ENCODE assay signal across 9 cellular contexts in the genomic region with DNA sequence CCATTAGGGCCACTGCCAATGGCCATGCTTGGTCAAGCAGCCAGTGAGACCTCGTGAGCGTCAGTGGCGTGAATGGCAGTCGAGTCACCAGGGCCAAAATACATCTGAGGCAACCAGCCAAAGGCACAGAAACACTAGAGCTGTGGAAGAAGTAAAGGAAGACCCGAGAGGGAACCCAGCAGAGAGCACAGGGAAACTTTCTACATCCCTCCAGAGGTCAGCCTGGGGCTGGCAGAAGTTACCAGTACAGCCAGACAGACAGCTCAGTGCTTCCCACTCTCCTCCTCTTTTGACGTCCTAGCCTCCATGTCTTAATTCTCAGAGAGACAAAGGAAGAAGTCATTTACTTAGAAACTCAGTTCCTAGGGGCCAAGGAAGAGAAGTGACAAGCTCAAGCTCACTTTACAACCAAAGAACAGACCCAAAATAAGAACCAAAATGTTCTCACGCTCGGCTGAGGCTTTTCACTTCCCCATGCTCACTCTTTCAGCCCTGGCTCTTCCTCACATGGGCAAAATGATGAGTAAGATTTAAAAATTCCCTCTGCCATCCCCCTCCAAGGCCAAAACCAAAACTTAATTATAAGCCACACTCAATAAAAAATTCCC. TPM values are rescaled to one million over a fixed set of nuclear protein-coding genes. Genes with fewer than 3 reads are reported as not detected.
DNase-seq lines count a peak whose midpoint lies in the region; ATAC-seq and TF ChIP-seq lines count a peak whose summit lies in the region.
"Had no signal": no experiment of that assay in that cellular context is flagged by ENCODE, and none has a peak within 500 bp of the region (broad histone marks: within the 10 kb centered on the region; RNA-seq: fewer than 3 reads in every experiment).

No MANE protein-coding gene starts in this region.

- H3K4me1 ChIP-seq in psoas muscle: peaks cover 90% of the 10 kb centered on the region

- peak overlapping the region; percentile 1 to 94 (median 67) for H3K27ac Mint-ChIP-seq in brain

- H3K4me3 Mint-ChIP-seq in brain: peak overlapping the region in 2 of 5 experiments; percentile 37 to 39

- no peak for TF ChIP-seq CTCF in brain (conservative IDR thresholded peaks at IDR 0.05)
- no peak for TF ChIP-seq CTCF in psoas muscle (IDR thresholded peaks at IDR 0.05)

- no peaks in the 10 kb centered on the region for H3K36me3 ChIP-seq in psoas muscle (ENCODE audit: insufficient read depth in 1 of 2, low read depth in 1 of 2)

- H3K27me3 Mint-ChIP-seq in brain: no peaks in the 10 kb centered on the region

- intact Hi-C loops in psoas muscle (cut with DNase I): loop anchor here in 1 of 2 donors (5.0 kb wide), 1 partner anchor 70 kb away; no protein-coding TSS in a partner anchor

- no peaks in the 10 kb centered on the region for H3K9me3 Mint-ChIP-seq in brain

- H3K36me3 Mint-ChIP-seq in brain: no peaks in the 10 kb centered on the region

- DNase-seq in psoas muscle: peak; percentile 81 to 91
- DNase-seq in T-helper 1 cell: no peak
- DNase-seq in retina: no peak
- no peak for DNase-seq in cerebellar nuclear complex (lab: John Stamatoyannopoulos, UW)
- DNase-seq in effector CD4-positive, alpha-beta T cell: no peak

- no peaks in the 10 kb centered on the region for H3K9me3 ChIP-seq in psoas muscle

- ATAC-seq in GM19452 (IDR thresholded peaks at IDR 0.05; ENCODE audit: unreplicated experiment) (peak; percentile 73), HG03280 (IDR thresholded peaks at IDR 0.05; ENCODE audit: unreplicated experiment) (peak; percentile 66), psoas muscle (peak; percentile 88 to 93 (median 91))
- ATAC-seq: Panc1 had no signal

- no peaks in the 10 kb centered on the region for H3K27me3 ChIP-seq in psoas muscle (ENCODE audit: insufficient read depth in 3 of 3, low read length in 2 of 3)

- H3K27ac ChIP-seq in psoas muscle: peak overlapping the region; percentile 96

- 13 to 31% (median 16%) methylated on average over 8 of the region's 8 CpGs for WGBS in psoas muscle, 3 donors

- peaks cover 92% of the 10 kb centered on the region for H3K4me1 Mint-ChIP-seq in brain

- peak overlapping the region; percentile 43 for H3K4me3 ChIP-seq in psoas muscle

RNA-seq across cellular contexts. Expression of a gene that starts 8.7 kb away (rescaled TPM):
- polyA plus RNA-seq in brain (ENCODE audit: insufficient read depth, low read depth, low replicate concordance) (5.7 TPM), psoas muscle (1 to 10 TPM; 3.8 to 5.1 (median 4.9) TPM)
- 10 to 100 TPM in 3 of 4 donors, 1 to 10 TPM in 1; 9.5 to 16.8 (median 10.9) TPM for total RNA-seq in psoas muscle

Comparison
In these comparisons a context has a peak if more than half of its experiments do, and no peak if none do; other contexts are left out.
1. DNase-seq: peak in psoas muscle (2 of 2); none in T-helper 1 cell (0 of 5), retina (single experiment), cerebellar nuclear complex (0 of 2) and effector CD4-positive, alpha-beta T cell (single experiment).
2. Peak in every context shown above with its lines, with median percentiles within 50 percentile points of each other: ATAC-seq.